In the genomic region with DNA sequence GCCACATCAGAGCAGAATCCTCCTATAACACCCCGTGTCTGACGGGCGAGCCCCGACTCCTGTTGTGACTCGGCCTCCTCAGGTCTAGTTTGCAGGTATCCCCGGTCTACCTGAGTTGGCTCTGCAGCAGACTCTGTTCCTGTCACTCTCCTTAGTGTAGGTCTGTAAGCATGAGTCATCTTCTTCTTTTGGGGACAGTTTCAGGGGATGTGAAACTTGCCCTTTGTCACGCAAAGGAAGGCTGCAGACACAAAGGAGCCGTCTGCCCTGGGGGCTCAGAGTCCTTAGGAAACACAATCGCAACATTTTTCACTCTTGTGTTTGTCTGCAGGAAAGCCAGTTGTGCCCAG, we compare ENCODE assay signal across 8 cellular contexts.
DNase-seq lines count a peak whose midpoint lies in the region; ATAC-seq and TF ChIP-seq lines count a peak whose summit lies in the region.

No MANE protein-coding gene starts in this region.

- intact Hi-C loops in activated B cell treated with CpG ODN at 0.5 μM for 24 hours (cut with micrococcal nuclease) = loop anchor here (1.0 to 5.0 kb wide), 7 partner anchors 8 to 183 kb away; a partner anchor contains a TSS

- no peak overlapping the region for H3K4me3 ChIP-seq in mesodermal cell (ENCODE audit: extremely low read depth, insufficient read depth, low read length, poor library complexity, severe bottlenecking)
- H3K4me3 ChIP-seq in effector memory CD4-positive, alpha-beta T cell (ENCODE audit: insufficient read depth, low read depth, low read length, poor library complexity, severe bottlenecking) = no peak overlapping the region

- H3K27ac ChIP-seq in mesodermal cell (ENCODE audit: low read depth, low read length, severe bottlenecking) = peak overlapping the region; percentile 19
- H3K27ac ChIP-seq in effector memory CD4-positive, alpha-beta T cell (ENCODE audit: insufficient read depth, low read length, poor library complexity, severe bottlenecking) = no peak overlapping the region

- H3K27me3 Mint-ChIP-seq in activated B cell treated with CpG ODN at 0.5 μM for 24 hours = no peaks in the 10 kb centered on the region

- H3K4me1 ChIP-seq in mesodermal cell (ENCODE audit: control insufficient read depth, insufficient read depth, low read length, poor library complexity, severe bottlenecking) = peaks cover 16% of the 10 kb centered on the region
- H3K4me1 ChIP-seq in effector memory CD4-positive, alpha-beta T cell (ENCODE audit: control insufficient read depth, insufficient read depth, low read length, poor library complexity, severe bottlenecking) = peaks cover 5% of the 10 kb centered on the region

- peaks cover 49% of the 10 kb centered on the region for H3K4me1 Mint-ChIP-seq in activated B cell treated with CpG ODN at 0.5 μM for 24 hours

- no peaks in the 10 kb centered on the region for H3K9me3 ChIP-seq in mesodermal cell (ENCODE audit: control insufficient read depth, low read length)
- no peaks in the 10 kb centered on the region for H3K9me3 ChIP-seq in effector memory CD4-positive, alpha-beta T cell (ENCODE audit: control insufficient read depth, low read length)

- POLR2A ChIA-PET in activated B cell treated with CpG ODN at 0.5 μM for 24 hours (lab: Charles Lee) = interaction anchor here (0.6 to 7.4 kb wide), 16 partner anchors 8 to 573 kb away, joined by 3 to 218 read pairs (median 4); no protein-coding TSS in a partner anchor

- H3K36me3 Mint-ChIP-seq in activated B cell treated with CpG ODN at 0.5 μM for 24 hours (ENCODE audit: low read depth) = peaks cover 79% of the 10 kb centered on the region

- H3K4me3 Mint-ChIP-seq in activated B cell treated with CpG ODN at 0.5 μM for 24 hours = peak overlapping the region; percentile 73

- peak; percentile 32 for DNase-seq in Ammon's horn (ENCODE audit: low spot score)
- DNase-seq in activated B cell treated with CpG ODN at 0.5 μM for 24 hours = no peak
- no peak for DNase-seq in DMS79 (lab: John Stamatoyannopoulos, UW)
- DNase-seq in effector memory CD4-positive, alpha-beta T cell = no peak
- no peak for DNase-seq in COLO668 (lab: John Stamatoyannopoulos, UW; ENCODE audit: unreplicated experiment)

- peak overlapping the region; percentile 87 for H3K27ac Mint-ChIP-seq in activated B cell treated with CpG ODN at 0.5 μM for 24 hours

- no peak for TF ChIP-seq CTCF in activated B cell treated with CpG ODN at 0.5 μM for 24 hours (IDR thresholded peaks at IDR 0.05)

- H3K36me3 ChIP-seq in mesodermal cell (ENCODE audit: control insufficient read depth, insufficient read depth, low read length) = peaks cover 71% of the 10 kb centered on the region
- peaks cover 65% of the 10 kb centered on the region for H3K36me3 ChIP-seq in effector memory CD4-positive, alpha-beta T cell (ENCODE audit: control insufficient read depth, insufficient read depth, low read length)

- no peaks in the 10 kb centered on the region for H3K9me3 Mint-ChIP-seq in activated B cell treated with CpG ODN at 0.5 μM for 24 hours

- ATAC-seq in GM19438 (IDR thresholded peaks at IDR 0.05; ENCODE audit: low read depth, unreplicated experiment) (peak; percentile 83), HG03196 (IDR thresholded peaks at IDR 0.05; ENCODE audit: unreplicated experiment) (peak; percentile 87), activated B cell treated with CpG ODN at 0.5 μM for 24 hours (ENCODE audit: low read depth) (peak; percentile 82)

- H3K27me3 ChIP-seq in effector memory CD4-positive, alpha-beta T cell (replicated peaks; ENCODE audit: control insufficient read depth, insufficient read depth, low read length, poor library complexity, severe bottlenecking) = no peaks in the 10 kb centered on the region

- 0 to 12% methylated on average over 3 to 9 of the region's 9 CpGs for WGBS in mesodermal cell (ENCODE audit: insufficient coverage in 2 of 2), 2 experiments

- CTCF ChIA-PET in activated B cell treated with CpG ODN at 0.5 μM for 24 hours (lab: Charles Lee) = interaction anchor here (1.5 to 2.9 kb wide), 5 partner anchors 18 to 185 kb away, joined by 3 to 23 read pairs (median 4); no protein-coding TSS in a partner anchor
